Comparison of ENCODE assay signal across 20 cellular contexts in genomic region chr20:37837934-37838333, GRCh38.
"Had no signal": no experiment of that assay in that cellular context is flagged by ENCODE, and none has a peak within 500 bp of the region (broad histone marks: within the 10 kb centered on the region; RNA-seq: fewer than 3 reads in every experiment).

No MANE protein-coding gene starts in this region.

- H3K27ac Mint-ChIP-seq: activated CD4-positive, alpha-beta memory T cell treated with anti-CD3 and anti-CD28 coated beads, Interleukin-2, amount 10 ng/mL, durations not matched to agents 7 days and 5 days; activated naive CD4-positive, alpha-beta T cell treated with anti-CD3 and anti-CD28 coated beads for 36 hours; endodermal cell; T-helper 2 cell treated with Interferon-gamma antibody and Interleukin-4, amounts not matched to agents 5 μg/mL and 100 μg/mL, for 36 hours had no signal

- H3K27me3 ChIP-seq: colonic mucosa, tibial nerve had no signal

- ATAC-seq: right cardiac atrium; stimulated activated naive CD8-positive, alpha-beta T cell treated with anti-CD3 and anti-CD28 coated beads, Interleukin-15, Interleukin-2, amounts not matched to agents 100 U/mL and 50 U/mL, for 24 hours had no signal

- H3K9me3 Mint-ChIP-seq: activated CD4-positive, alpha-beta memory T cell treated with anti-CD3 and anti-CD28 coated beads, Interleukin-2, amount 10 ng/mL, durations not matched to agents 7 days and 5 days; activated naive CD4-positive, alpha-beta T cell treated with anti-CD3 and anti-CD28 coated beads for 36 hours; central memory CD8-positive, alpha-beta T cell; endodermal cell; nephron; T-helper 2 cell treated with Interferon-gamma antibody and Interleukin-4, amounts not matched to agents 5 μg/mL and 100 μg/mL, for 36 hours had no signal

- H3K36me3 ChIP-seq: colonic mucosa had no signal

- H3K4me1 ChIP-seq: colonic mucosa, tibial nerve had no signal

- H3K27me3 Mint-ChIP-seq: activated CD4-positive, alpha-beta memory T cell treated with anti-CD3 and anti-CD28 coated beads, Interleukin-2, amount 10 ng/mL, durations not matched to agents 7 days and 5 days; central memory CD8-positive, alpha-beta T cell had no signal

- DNase-seq: activated CD4-positive, alpha-beta memory T cell treated with anti-CD3 and anti-CD28 coated beads, Interleukin-2, amount 10 ng/mL, durations not matched to agents 7 days and 5 days; activated CD4-positive, alpha-beta T cell treated with anti-CD3 and anti-CD28 coated beads for 48 hours; activated CD4-positive, CD25-positive, alpha-beta regulatory T cell; activated naive CD4-positive, alpha-beta T cell treated with anti-CD3 and anti-CD28 coated beads for 36 hours; activated T-cell treated with anti-CD3 and anti-CD28 coated beads, Interleukin-2, amount 50 U/mL, for 1 hour; anterior cingulate cortex; colonic mucosa; endodermal cell; foreskin fibroblast; midbrain; right cardiac atrium; stimulated activated CD4-positive, alpha-beta T cell treated with anti-CD3 and anti-CD28 coated beads, Interleukin-2, amount 100 ng/mL, for 24 hours; stimulated activated naive CD8-positive, alpha-beta T cell treated with anti-CD3 and anti-CD28 coated beads, Interleukin-15, Interleukin-2, amounts not matched to agents 100 U/mL and 50 U/mL, for 24 hours; SW 1271 had no signal

- H3K4me3 Mint-ChIP-seq: activated CD4-positive, alpha-beta memory T cell treated with anti-CD3 and anti-CD28 coated beads, Interleukin-2, amount 10 ng/mL, durations not matched to agents 7 days and 5 days; activated naive CD4-positive, alpha-beta T cell treated with anti-CD3 and anti-CD28 coated beads for 36 hours; central memory CD8-positive, alpha-beta T cell; endodermal cell; nephron; T-helper 2 cell treated with Interferon-gamma antibody and Interleukin-4, amounts not matched to agents 5 μg/mL and 100 μg/mL, for 36 hours had no signal

- H3K27ac ChIP-seq: colonic mucosa, epithelial cell of prostate, tibial nerve had no signal

- H3K9me3 ChIP-seq: colonic mucosa, tibial nerve had no signal

- H3K4me3 ChIP-seq: colonic mucosa, lung, tibial nerve had no signal
